In the genomic region with DNA sequence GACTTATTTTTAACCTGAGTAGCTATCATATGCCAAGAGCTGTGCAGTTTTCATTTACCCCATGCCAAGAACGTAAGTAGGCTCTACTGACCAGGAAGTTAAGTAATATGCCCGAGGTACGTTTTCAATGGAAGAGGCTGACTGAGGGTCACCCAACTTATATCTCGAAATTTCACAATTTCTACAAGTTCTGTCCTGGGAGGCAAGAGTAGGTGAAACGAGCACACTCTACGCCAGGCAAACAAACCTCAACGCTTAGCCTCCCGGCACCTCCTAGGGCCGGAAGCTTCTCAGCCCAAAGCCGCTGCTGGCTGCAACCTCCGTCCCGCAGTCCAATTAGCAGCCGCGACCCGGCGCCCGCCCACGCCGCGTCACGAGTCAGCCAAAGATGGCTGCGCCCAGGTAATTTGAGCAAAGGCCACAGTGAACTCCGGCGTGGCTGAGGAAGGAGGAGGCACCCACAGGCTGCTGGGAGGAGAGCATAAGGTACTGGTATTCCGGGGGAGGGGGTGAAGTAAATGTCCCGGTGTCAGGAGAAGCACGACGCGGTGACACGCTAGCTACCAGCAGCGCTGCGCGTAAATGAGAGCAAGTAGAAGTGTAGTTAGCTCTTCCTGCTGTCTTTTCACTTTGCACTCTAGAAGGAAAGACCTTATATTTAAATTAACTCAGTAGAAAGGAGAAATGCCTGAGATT, we compare ENCODE assay signal across 8 cellular contexts.
DNase-seq lines count a peak whose midpoint lies in the region; ATAC-seq and TF ChIP-seq lines count a peak whose summit lies in the region.

TSS of gene TMEM126A (plus strand) at position 364 of the 696 bp plus-strand sequence. CDS start 2,289 bp downstream, outside the sequence.

- DNase-seq in GM10248 (ENCODE audit: extremely low spot score), result peak; percentile 89
- peak; percentile 89 for DNase-seq in NCI-H1092 (lab: John Stamatoyannopoulos, UW)
- DNase-seq in germinal center (ENCODE audit: low spot score), result peak; percentile 90
- DNase-seq in substantia nigra (lab: John Stamatoyannopoulos, UW), result peak; percentile 22 to 91 (median 81)

- TF ChIP-seq CTCF in GM10248 (IDR thresholded peaks at IDR 0.05; ENCODE audit: control extremely low read depth, extremely low read depth, low read depth, missing control alignments), result no peak
- peak; percentile 47 for TF ChIP-seq CTCF in neutrophil (IDR thresholded peaks at IDR 0.05)

- H3K27me3 Mint-ChIP-seq in activated naive CD4-positive, alpha-beta T cell treated with anti-CD3 and anti-CD28 coated beads, Interleukin-2, amount 50 U/mL, for 24 hours, result peaks cover 5% of the 10 kb centered on the region

- peak within 1 kb of the TSS; percentile 94 for H3K4me3 Mint-ChIP-seq in activated naive CD4-positive, alpha-beta T cell treated with anti-CD3 and anti-CD28 coated beads, Interleukin-2, amount 50 U/mL, for 24 hours

- POLR2A ChIA-PET in GM10248 (lab: Yijun Ruan, JAX), result interaction anchor here (0.7 to 1.7 kb wide), 6 partner anchors 8 to 912 kb away, joined by 3 to 11 read pairs (median 4); partner anchors contain the start of genes CREBZF and TMEM126B

- H3K4me3 ChIP-seq in neutrophil (ENCODE audit: low read depth in 1 of 2, low read length in 1 of 2), result peak within 1 kb of the TSS; percentile 83

- H3K27me3 ChIP-seq in neutrophil, result peaks cover 35% of the 10 kb centered on the region

- no peaks in the 10 kb centered on the region for H3K36me3 ChIP-seq in neutrophil

- ATAC-seq in HG02610 (IDR thresholded peaks at IDR 0.05; ENCODE audit: unreplicated experiment) (peak; percentile 100), SK-N-SH treated with all-trans-retinoic acid at 6 μM for 48 hours (peak; percentile 98)

- H3K4me1 ChIP-seq in neutrophil (ENCODE audit: control insufficient read depth in 1 of 2, insufficient read depth in 1 of 2, low read depth in 1 of 2, low read length in 1 of 2), result peaks cover 13 to 16% of the 10 kb centered on the region in 2 experiments

- CTCF ChIA-PET in GM10248 (lab: Yijun Ruan, JAX), result interaction anchor here (1.0 to 3.8 kb wide), 7 partner anchors 10 to 207 kb away, joined by 3 to 27 read pairs (median 8); partner anchors contain the start of genes CCDC83, CREBZF, DLG2 and TMEM126B

- no peaks in the 10 kb centered on the region for H3K9me3 Mint-ChIP-seq in activated naive CD4-positive, alpha-beta T cell treated with anti-CD3 and anti-CD28 coated beads, Interleukin-2, amount 50 U/mL, for 24 hours

- peak within 1 kb of the TSS; percentile 94 for H3K27ac Mint-ChIP-seq in activated naive CD4-positive, alpha-beta T cell treated with anti-CD3 and anti-CD28 coated beads, Interleukin-2, amount 50 U/mL, for 24 hours

- H3K27ac ChIP-seq in neutrophil, result peak within 1 kb of the TSS; percentile 84
- peak within 1 kb of the TSS; percentile 54 for H3K27ac ChIP-seq in substantia nigra (ENCODE audit: low read depth, low read length, poor library complexity, severe bottlenecking)

- peaks cover 44% of the 10 kb centered on the region for H3K4me1 Mint-ChIP-seq in activated naive CD4-positive, alpha-beta T cell treated with anti-CD3 and anti-CD28 coated beads, Interleukin-2, amount 50 U/mL, for 24 hours

- H3K9me3 ChIP-seq in neutrophil, result no peaks in the 10 kb centered on the region

- H3K36me3 Mint-ChIP-seq in activated naive CD4-positive, alpha-beta T cell treated with anti-CD3 and anti-CD28 coated beads, Interleukin-2, amount 50 U/mL, for 24 hours, result peaks cover 4% of the 10 kb centered on the region

TF ChIP-seq in SK-N-SH treated with all-trans-retinoic acid at 6 μM for 48 hours, 23 proteins besides CTCF, POLR2A, EP300 and RAD21:
- TF ChIP-seq ZFP3 (CRISPR knock-in tag; IDR thresholded peaks at IDR 0.05), result no peak
- no peak for TF ChIP-seq CREB5 (CRISPR knock-in tag; IDR thresholded peaks at IDR 0.05; ENCODE audit: low read depth)
- no peak for TF ChIP-seq ISL1 (CRISPR knock-in tag; IDR thresholded peaks at IDR 0.05)
- no peak for TF ChIP-seq RARB (CRISPR knock-in tag; IDR thresholded peaks at IDR 0.05)
- no peak for TF ChIP-seq ZC3H10 (CRISPR knock-in tag; IDR thresholded peaks at IDR 0.05)
- no peak for TF ChIP-seq ZFP30 (CRISPR knock-in tag; IDR thresholded peaks at IDR 0.05)
- no peak for TF ChIP-seq ZNF565 (CRISPR knock-in tag; conservative IDR thresholded peaks at IDR 0.05; ENCODE audit: low read depth)
- TF ChIP-seq BACH2 (CRISPR knock-in tag; IDR thresholded peaks at IDR 0.05; ENCODE audit: borderline replicate concordance), result no peak
- TF ChIP-seq TOX (CRISPR knock-in tag; IDR thresholded peaks at IDR 0.05; ENCODE audit: borderline replicate concordance), result no peak
- no peak for TF ChIP-seq ESRRG (CRISPR knock-in tag; IDR thresholded peaks at IDR 0.05)
- TF ChIP-seq ZNF8 (CRISPR knock-in tag; IDR thresholded peaks at IDR 0.05), result no peak
- TF ChIP-seq CSRNP3 (CRISPR knock-in tag; IDR thresholded peaks at IDR 0.05), result no peak

Comparison
In these comparisons a context has a peak if more than half of its experiments do, and no peak if none do; other contexts are left out.
1. Peak in every context shown above with its lines: DNase-seq, ATAC-seq, H3K4me3 ChIP-seq and H3K27ac ChIP-seq.